15 cellular contexts compared by ENCODE assay signal in the genomic region with DNA sequence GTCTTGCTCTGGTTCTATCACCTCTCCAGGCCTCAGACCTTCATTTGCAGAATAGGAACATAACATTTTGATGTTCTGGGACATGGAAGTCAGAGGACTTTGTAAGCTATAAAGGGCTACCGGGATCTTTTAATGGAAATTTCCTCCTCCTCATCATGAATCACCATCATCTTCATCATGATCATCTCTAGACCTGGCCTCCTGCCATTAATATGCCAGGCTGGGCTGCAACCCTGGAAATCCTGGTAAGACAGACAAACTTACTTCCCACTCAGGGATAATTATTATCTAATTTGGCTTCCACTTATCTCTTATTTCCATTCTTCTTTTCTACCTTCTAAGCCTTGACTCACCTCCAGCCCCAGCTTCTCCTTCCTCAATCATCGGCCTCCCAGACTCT. TPM values are rescaled to one million over a fixed set of nuclear protein-coding genes. Genes with fewer than 3 reads are reported as not detected.
DNase-seq lines count a peak whose midpoint lies in the region; ATAC-seq, FAIRE-seq and TF ChIP-seq lines count a peak whose summit lies in the region.
"Had no signal": no experiment of that assay in that cellular context is flagged by ENCODE, and none has a peak within 500 bp of the region (broad histone marks: within the 10 kb centered on the region; RNA-seq: fewer than 3 reads in every experiment).

No MANE protein-coding gene starts in this region.

- H3K36me3 ChIP-seq in SK-N-MC (ENCODE audit: insufficient read depth, low read length) = no peaks in the 10 kb centered on the region
- no peaks in the 10 kb centered on the region for H3K36me3 ChIP-seq in keratinocyte (ENCODE audit: control insufficient read depth in 2 of 2, extremely low read depth in 1 of 2, insufficient read depth in 2 of 2, low read length in 2 of 2)
- no peaks in the 10 kb centered on the region for H3K36me3 ChIP-seq in suprapubic skin
- H3K36me3 ChIP-seq: SJSA1 had no signal

- H3K9me3 ChIP-seq in SK-N-MC (ENCODE audit: low read depth, low read length) = no peaks in the 10 kb centered on the region; the same call in 1 of the 2 replicates
- peaks cover 2% of the 10 kb centered on the region for H3K9me3 ChIP-seq in keratinocyte (ENCODE audit: control insufficient read depth, low read depth, low read length)
- H3K9me3 ChIP-seq in suprapubic skin = peaks cover 7% of the 10 kb centered on the region
- H3K9me3 ChIP-seq: SJSA1 had no signal

- no peaks in the 10 kb centered on the region for H3K9me1 ChIP-seq in keratinocyte (ENCODE audit: control insufficient read depth, extremely low read depth, insufficient read depth, low read length)

- H3K9ac ChIP-seq in SK-N-MC (ENCODE audit: insufficient read length) (no peak overlapping the region), keratinocyte (ENCODE audit: control insufficient read depth, extremely low read depth, insufficient read depth, low read length) (no peak overlapping the region)

- no peaks in the 10 kb centered on the region for H4K20me1 ChIP-seq in keratinocyte (ENCODE audit: control insufficient read depth, extremely low read depth, insufficient read depth, low read length)

- H3K79me2 ChIP-seq in keratinocyte (ENCODE audit: control insufficient read depth, insufficient read depth, low read length) = no peaks in the 10 kb centered on the region

- H3K27ac ChIP-seq in SK-N-MC (peak overlapping the region; percentile 39; the same call in 1 of the 2 replicates), keratinocyte (ENCODE audit: control insufficient read depth, insufficient read depth, low read length) (no peak overlapping the region), suprapubic skin (no peak overlapping the region)
- H3K27ac ChIP-seq: SJSA1 had no signal

- TF ChIP-seq EP300 in suprapubic skin (IDR thresholded peaks at IDR 0.05) = no peak

- dilution Hi-C loops in keratinocyte (cut with MboI; ENCODE audit: extremely low pct_ligation_motif_present, low sequenced_read_pairs) = no loop called here

- DNase-seq in LoVo (ENCODE audit: low spot score) (peak; percentile 15), SK-N-MC (ENCODE audit: low read depth, low spot score) (no peak), keratinocyte (ENCODE audit: low read depth, low spot score) (no peak), suprapubic skin (ENCODE audit: low spot score in 2 of 2) (peak; percentile 28 to 34), NOMO-1 treated with DMSO at 0.1 percent for 48 hours (lab: John Stamatoyannopoulos, UW; ENCODE audit: unreplicated experiment) (no peak), NCI-H1092 treated with DMSO at 0.1 percent for 48 hours (lab: John Stamatoyannopoulos, UW) (no peak)
- DNase-seq: CD4-positive, alpha-beta T cell; NCI-H146; NCI-H2081 treated with DMSO at 0.1 percent for 48 hours; NCI-H510A treated with DMSO at 0.1 percent for 48 hours; NCI-H82; RPMI8226 had no signal

- 51% methylated on average over 2 of the region's 2 CpGs for WGBS in suprapubic skin

- ATAC-seq in GM19467 (IDR thresholded peaks at IDR 0.05; ENCODE audit: unreplicated experiment) = no peak
- ATAC-seq: K562 had no signal

- H2AFZ ChIP-seq in keratinocyte (ENCODE audit: control insufficient read depth, low read length) = no peak overlapping the region

- H3K4me2 ChIP-seq in keratinocyte (ENCODE audit: control insufficient read depth, extremely low read depth, insufficient read depth, low read depth, low read length) = peak overlapping the region; percentile 33

- peak; percentile 23 for FAIRE-seq in keratinocyte (lab: Jason Lieb, UNC)
- FAIRE-seq: K562 had no signal

- no peak for TF ChIP-seq CTCF in keratinocyte (optimal IDR thresholded peaks at IDR 0.05 in 1 of 3, IDR thresholded peaks at IDR 0.05 in 1 of 3, conservative IDR thresholded peaks at IDR 0.05 in 1 of 3; ENCODE audit: extremely low read depth in 1 of 3, insufficient read depth in 2 of 3, low read length in 3 of 3)
- TF ChIP-seq CTCF in suprapubic skin (IDR thresholded peaks at IDR 0.05) = no peak

- TF ChIP-seq POLR2A in suprapubic skin (IDR thresholded peaks at IDR 0.05) = no peak

- peaks cover 40% of the 10 kb centered on the region for H3K4me1 ChIP-seq in keratinocyte (ENCODE audit: control insufficient read depth, extremely low read depth, insufficient read depth, low read length)
- H3K4me1 ChIP-seq in suprapubic skin = peaks cover 21% of the 10 kb centered on the region

- H3K4me3 ChIP-seq in SK-N-MC (no peak overlapping the region), keratinocyte (ENCODE audit: control insufficient read depth in 2 of 3, extremely low read depth in 1 of 3, insufficient read depth in 2 of 3, low read depth in 1 of 3, low read length in 3 of 3) (no peak overlapping the region), suprapubic skin (no peak overlapping the region)
- H3K4me3 ChIP-seq: K562, SJSA1 had no signal

- H3K27me3 ChIP-seq in keratinocyte (ENCODE audit: control insufficient read depth, extremely low read depth, insufficient read depth, low read length) (no peaks in the 10 kb centered on the region), suprapubic skin (no peaks in the 10 kb centered on the region)
- H3K27me3 ChIP-seq: SJSA1 had no signal

RNA-seq across cellular contexts. Expression of a gene that starts 41.0 kb away (rescaled TPM):
- polyA plus RNA-seq in keratinocyte = 48.8 to 62.8 TPM (median 54.5 TPM) in 3 replicates
- polyA plus RNA-seq in keratinocyte (2011; ENCODE audit: low read depth) = 15.7 TPM
- polyA plus RNA-seq in keratinocyte (2011; cell fraction: cytosol; rRNA removed) = 40.7 and 52.6 TPM in 2 replicates
- polyA plus RNA-seq in keratinocyte (2011; cell fraction: nucleus; rRNA removed) = 37.2 and 42.3 TPM in 2 replicates
- 39.8 and 53.6 TPM in 2 replicates for polyA plus RNA-seq in keratinocyte (2012; ENCODE audit: low replicate concordance)
- 54.2 to 64.3 TPM (median 59.7 TPM) in 3 replicates for polyA minus RNA-seq in keratinocyte
- 31.3 TPM for polyA minus RNA-seq in keratinocyte (2011; cell fraction: cytosol; rRNA and poly(A)+ RNA removed)
- 16.5 and 25.8 TPM in 2 replicates for polyA minus RNA-seq in keratinocyte (2011; cell fraction: nucleus; rRNA and poly(A)+ RNA removed)
- total RNA-seq in suprapubic skin = 10 to 100 TPM; 43.6 to 59.0 (median 48.6) TPM

RNA-seq across cellular contexts. Expression of a gene that starts 41.4 kb away (rescaled TPM):
- polyA plus RNA-seq in keratinocyte = 91.3 to 191 TPM (median 149 TPM) in 3 replicates
- polyA plus RNA-seq in keratinocyte (2011; ENCODE audit: low read depth) = 77.1 TPM
- polyA plus RNA-seq in keratinocyte (2011; cell fraction: cytosol; rRNA removed) = 40.0 and 40.3 TPM in 2 replicates
- polyA plus RNA-seq in keratinocyte (2011; cell fraction: nucleus; rRNA removed) = 532 and 640 TPM in 2 replicates
- 59.3 and 124 TPM in 2 replicates for polyA plus RNA-seq in keratinocyte (2012; ENCODE audit: low replicate concordance)
- 142 to 449 TPM (median 209 TPM) in 3 replicates for polyA minus RNA-seq in keratinocyte
- polyA minus RNA-seq in keratinocyte (2011; cell fraction: cytosol; rRNA and poly(A)+ RNA removed) = 20.7 TPM
- polyA minus RNA-seq in keratinocyte (2011; cell fraction: nucleus; rRNA and poly(A)+ RNA removed) = 96.5 and 113 TPM in 2 replicates
- 100 to 1,000 TPM in 1 of 4 donors, 10 to 100 TPM in 3; 25.4 to 147 (median 43.6) TPM for total RNA-seq in suprapubic skin

Comparison
In these comparisons a context has a peak if more than half of its experiments do, and no peak if none do; other contexts are left out.
1. DNase-seq: peak in LoVo (single experiment) and suprapubic skin (2 of 2); none in SK-N-MC (single experiment), keratinocyte (single experiment), NOMO-1 treated with DMSO at 0.1 percent for 48 hours (single experiment) and NCI-H1092 treated with DMSO at 0.1 percent for 48 hours (single experiment).